34 cellular contexts compared by ENCODE assay signal in genomic region chr9:123982535-123982934, GRCh38. TPM values are rescaled to one million over a fixed set of nuclear protein-coding genes. Genes with fewer than 3 reads are reported as not detected.
"Had no signal": no experiment of that assay in that cellular context is flagged by ENCODE, and none has a peak within 500 bp of the region (broad histone marks: within the 10 kb centered on the region; RNA-seq: fewer than 3 reads in every experiment).

No MANE protein-coding gene starts in this region.

- H3K4me3 ChIP-seq: colonic mucosa, coronary artery, dorsolateral prefrontal cortex, esophagus muscularis mucosa, esophagus squamous epithelium, gastrocnemius medialis, gastroesophageal sphincter, heart left ventricle, heart right ventricle had no signal

- H3K9me3 ChIP-seq: colonic mucosa, esophagus muscularis mucosa, esophagus squamous epithelium, gastrocnemius medialis, gastroesophageal sphincter, heart left ventricle had no signal

- H3K27ac ChIP-seq: colonic mucosa, coronary artery, dorsolateral prefrontal cortex, epithelial cell of prostate, esophagus muscularis mucosa, esophagus squamous epithelium, foreskin keratinocyte, gastrocnemius medialis, gastroesophageal sphincter, heart left ventricle, heart right ventricle had no signal

- H3K4me1 ChIP-seq: colonic mucosa, esophagus muscularis mucosa, esophagus squamous epithelium, foreskin keratinocyte, gastrocnemius medialis, gastroesophageal sphincter, heart left ventricle, heart right ventricle had no signal

- H3K36me3 ChIP-seq: colonic mucosa, esophagus muscularis mucosa, esophagus squamous epithelium, gastrocnemius medialis, gastroesophageal sphincter, heart left ventricle, heart right ventricle had no signal

- FAIRE-seq: colon, endometrium, endothelial cell of umbilical vein, frontal cortex had no signal

- DNase-seq: colonic mucosa; cortex of kidney; dermis blood vessel endothelial cell; dorsolateral prefrontal cortex; effector CD4-positive, alpha-beta T cell; effector CD8-positive, alpha-beta T cell; effector memory CD4-positive, alpha-beta T cell; effector memory CD8-positive, alpha-beta T cell; endodermal cell; erythroblast; esophagus squamous epithelium; foreskin fibroblast; foreskin keratinocyte; foreskin melanocyte; gastrocnemius medialis; glutamatergic neuron; head of caudate nucleus; heart left ventricle; heart right ventricle had no signal

- ATAC-seq: effector memory CD8-positive, alpha-beta T cell; esophagus mucosa; foreskin keratinocyte; gastrocnemius medialis; gastroesophageal sphincter; heart left ventricle; heart right ventricle had no signal

RNA-seq across cellular contexts. Expression of gene LHX2, which starts 29.0 kb away (rescaled TPM):
- total RNA-seq: dermis blood vessel endothelial cell, dermis microvascular lymphatic vessel endothelial cell, endothelial cell of umbilical vein, epithelial cell of proximal tubule, esophagus mucosa, esophagus muscularis mucosa, fibroblast of lung, fibroblast of villous mesenchyme, foreskin keratinocyte, gastrocnemius medialis, gastroesophageal sphincter, glomerular endothelial cell had no signal
- polyA plus RNA-seq: endothelial cell of umbilical vein, esophagus, fibroblast of lung, foreskin keratinocyte had no signal
